In genomic region chr1:201554167-201554600, GRCh38 we compare ENCODE assay signal across 16 cellular contexts. TPM values are rescaled to one million over a fixed set of nuclear protein-coding genes. Genes with fewer than 3 reads are reported as not detected.
DNase-seq lines count a peak whose midpoint lies in the region; TF ChIP-seq lines count a peak whose summit lies in the region.
"Had no signal": no experiment of that assay in that cellular context is flagged by ENCODE, and none has a peak within 500 bp of the region (broad histone marks: within the 10 kb centered on the region; RNA-seq: fewer than 3 reads in every experiment).

No MANE protein-coding gene starts in this region.

- peak overlapping the region; percentile 91 for H3K27ac ChIP-seq in angular gyrus (ENCODE audit: low read depth, low read length)
- H3K27ac ChIP-seq in muscle layer of duodenum (ENCODE audit: low read length): peak overlapping the region; percentile 10
- peak overlapping the region; percentile 96 for H3K27ac ChIP-seq in temporal lobe (ENCODE audit: low read depth, low read length)
- H3K27ac ChIP-seq: SK-N-MC had no signal

- H3K4me3 ChIP-seq in fibroblast of the aortic adventitia (ENCODE audit: low read depth, low read length) (no peak overlapping the region), muscle layer of duodenum (ENCODE audit: low read depth in 1 of 2, low read length in 2 of 2) (no peak overlapping the region)
- H3K4me3 ChIP-seq: mucosa of descending colon, pancreas, SK-N-MC had no signal

- no peaks in the 10 kb centered on the region for H3K27me3 ChIP-seq in muscle layer of duodenum (ENCODE audit: low read depth, low read length)
- H3K27me3 ChIP-seq: pancreas had no signal

- DNase-seq in fibroblast of the aortic adventitia (ENCODE audit: low read depth) (peak; percentile 52), HT-29 (ENCODE audit: low spot score) (no peak), dedifferentiated amniotic fluid mesenchymal stem cell (ENCODE audit: extremely low spot score) (no peak), SIG-M5 (lab: John Stamatoyannopoulos, UW) (no peak)
- DNase-seq in stimulated activated naive CD4-positive, alpha-beta T cell (lab: John Stamatoyannopoulos, UW): no peak
- DNase-seq: activated CD4-positive, alpha-beta T cell treated with anti-CD3 and anti-CD28 coated beads, Interleukin-2, amount 50 U/mL, for 1 hour; activated T-cell treated with anti-CD3 and anti-CD28 coated beads, Interleukin-2, amount 50 U/mL, for 1 hour; CD4-positive, CD25-positive, alpha-beta regulatory T cell; GOT3; mucosa of descending colon; NCI-H187; pancreas had no signal

- no peak for TF ChIP-seq CTCF in fibroblast of the aortic adventitia (IDR thresholded peaks at IDR 0.05; ENCODE audit: insufficient read depth, low read length)

- no peaks in the 10 kb centered on the region for H3K9me3 ChIP-seq in muscle layer of duodenum (ENCODE audit: control insufficient read depth in 1 of 2, low read length in 2 of 2)
- H3K9me3 ChIP-seq: mucosa of descending colon, pancreas had no signal

- H3K36me3 ChIP-seq in muscle layer of duodenum (ENCODE audit: control insufficient read depth in 1 of 2, insufficient read depth in 2 of 2, low read length in 2 of 2): peaks cover 0 to 8% of the 10 kb centered on the region in 2 donors
- H3K36me3 ChIP-seq: pancreas had no signal

- H3K4me1 ChIP-seq in muscle layer of duodenum (ENCODE audit: control insufficient read depth in 1 of 2, insufficient read depth in 2 of 2, low read length in 2 of 2): peaks cover 9 to 24% of the 10 kb centered on the region in 2 donors
- H3K4me1 ChIP-seq: pancreas had no signal

RNA-seq across cellular contexts. Expression of gene NAV1, which starts 15.3 kb away (rescaled TPM):
- total RNA-seq in fibroblast of the aortic adventitia (ENCODE audit: low replicate concordance): 29.8 and 136 TPM in 2 replicates
- 78.4 TPM for total RNA-seq in temporal lobe
- total RNA-seq in HT-29 (2014; rRNA removed; shearing (Covaris generic)): 0.51 and 0.99 TPM in 2 replicates

RNA-seq across cellular contexts. Expression of gene CSRP1, which starts 47.3 kb away (rescaled TPM):
- total RNA-seq in fibroblast of the aortic adventitia (ENCODE audit: low replicate concordance) (86.9 and 120 TPM in 2 replicates), temporal lobe (23.1 TPM)
- 183 and 213 TPM in 2 replicates for total RNA-seq in HT-29 (2014; rRNA removed; shearing (Covaris generic))

Comparison
In these comparisons a context has a peak if more than half of its experiments do, and no peak if none do; other contexts are left out.
1. H3K27ac ChIP-seq: peak in every context shown above with its lines; median percentile 96 in temporal lobe; 91 in angular gyrus; 10 in muscle layer of duodenum.
2. RNA of gene NAV1, which starts 15.3 kb away (total RNA-seq): 29.8 to 136 TPM in fibroblast of the aortic adventitia and 78.4 TPM in temporal lobe (single experiment); 0.51 to 0.99 TPM in HT-29; every median in the first group is over 10 times any median in the second.